Comparison of ENCODE assay signal across 8 cellular contexts in genomic region chr2:197599285-197599965, GRCh38.
DNase-seq lines count a peak whose midpoint lies in the region; ATAC-seq, FAIRE-seq and TF ChIP-seq lines count a peak whose summit lies in the region.

No MANE protein-coding gene starts in this region.

- H2AFZ ChIP-seq in OCI-LY3 (ENCODE audit: low read depth, low read length) (peak overlapping the region; percentile 92), GM12878 (ENCODE audit: control insufficient read depth, low read depth, low read length) (peak overlapping the region; percentile 67)

- RAD21 ChIA-PET in GM12878 (lab: Charles Lee; ENCODE audit: unreplicated experiment) = interaction anchor here (1.0 to 1.1 kb wide), 3 partner anchors 29 to 112 kb away, joined by 3 read pairs; partner anchors contain the start of gene MARS2

- WGBS in GM12878 (ENCODE audit: insufficient coverage, insufficient replicate concordance, low lambda C conversion rate, missing lambda C conversion rate) = 16% methylated on average over 11 of the region's 11 CpGs
- 48% methylated on average over 11 of the region's 11 CpGs for WGBS in urinary bladder

- SMC1A ChIA-PET in GM12878 (lab: Charles Lee; ENCODE audit: uncharacterized antibody, unreplicated experiment) = interaction anchor here (0.9 to 1.6 kb wide), 8 partner anchors 10 to 505 kb away, joined by 3 to 9 read pairs (median 4); no protein-coding TSS in a partner anchor

- H3K27me3 ChIP-seq in OCI-LY3 (ENCODE audit: low read depth, low read length) (peaks cover 14% of the 10 kb centered on the region; the same call in 1 of the 2 replicates), GM12878 (replicated peaks in 1 of 2; ENCODE audit: control insufficient read depth in 2 of 2, insufficient read depth in 2 of 2, low read length in 1 of 2) (no peaks in the 10 kb centered on the region)
- peaks cover 4% of the 10 kb centered on the region for H3K27me3 ChIP-seq in effector memory CD4-positive, alpha-beta T cell (replicated peaks; ENCODE audit: control insufficient read depth, insufficient read depth, low read length, poor library complexity, severe bottlenecking)

- TF ChIP-seq RAD21 in GM12878 (IDR thresholded peaks at IDR 0.05; ENCODE audit: insufficient read depth, low read depth, low read length) = peak; percentile 57

- peak; percentile 44 for FAIRE-seq in GM12878 (lab: Jason Lieb, UNC)

- H3K79me2 ChIP-seq in OCI-LY3 (ENCODE audit: low read length) = no peaks in the 10 kb centered on the region
- H3K79me2 ChIP-seq in GM12878 (ENCODE audit: control insufficient read depth, insufficient read depth, low read length) = no peaks in the 10 kb centered on the region

- peak overlapping the region; percentile 67 for H3K4me2 ChIP-seq in OCI-LY3 (ENCODE audit: low read length)
- no peak overlapping the region; the same call in 1 of the 2 replicates for H3K4me2 ChIP-seq in GM12878 (ENCODE audit: control insufficient read depth, insufficient read depth)

- peak; percentile 30 for DNase-seq in 8988T
- no peak for DNase-seq in GM12878 (ENCODE audit: low read depth, low spot score)
- no peak for DNase-seq in left lobe of liver (ENCODE audit: low spot score)
- DNase-seq in effector memory CD4-positive, alpha-beta T cell = no peak

- in situ Hi-C loops in GM12878 (cut with MboI) = no loop called here

- H3K36me3 ChIP-seq in OCI-LY3 (replicated peaks; ENCODE audit: low read depth, low read length) = no peaks in the 10 kb centered on the region
- H3K36me3 ChIP-seq in GM12878 (ENCODE audit: control insufficient read depth in 2 of 2, insufficient read depth in 2 of 2, low read length in 1 of 2) = no peaks in the 10 kb centered on the region
- H3K36me3 ChIP-seq in urinary bladder (ENCODE audit: insufficient read depth) = no peaks in the 10 kb centered on the region
- H3K36me3 ChIP-seq in effector memory CD4-positive, alpha-beta T cell (ENCODE audit: control insufficient read depth, insufficient read depth, low read length) = no peaks in the 10 kb centered on the region

- CTCF ChIA-PET in GM12878 (lab: Yijun Ruan, JAX) = interaction anchor here (0.5 to 1.3 kb wide), 6 partner anchors 15 to 646 kb away, joined by 3 to 5 read pairs (median 4); no protein-coding TSS in a partner anchor

- H3K9me3 ChIP-seq in OCI-LY3 (ENCODE audit: insufficient read depth, low read length) (no peaks in the 10 kb centered on the region), GM12878 (replicated peaks; ENCODE audit: control insufficient read depth, insufficient read depth, low read length) (no peaks in the 10 kb centered on the region; the same call in 2 of the 3 replicates)
- no peaks in the 10 kb centered on the region for H3K9me3 ChIP-seq in effector memory CD4-positive, alpha-beta T cell (ENCODE audit: control insufficient read depth, low read length)

- peaks cover 18% of the 10 kb centered on the region; the same call in 1 of the 2 replicates for H3K4me1 ChIP-seq in OCI-LY3 (ENCODE audit: low read length)
- peaks cover 6% of the 10 kb centered on the region for H3K4me1 ChIP-seq in GM12878 (ENCODE audit: control insufficient read depth, insufficient read depth, low read length)
- H3K4me1 ChIP-seq in urinary bladder (ENCODE audit: insufficient read depth) = no peaks in the 10 kb centered on the region
- H3K4me1 ChIP-seq in effector memory CD4-positive, alpha-beta T cell (ENCODE audit: control insufficient read depth, insufficient read depth, low read length, poor library complexity, severe bottlenecking) = no peaks in the 10 kb centered on the region

- peak overlapping the region; percentile 50 for H3K4me3 ChIP-seq in OCI-LY3 (ENCODE audit: low read length)
- no peak overlapping the region for H3K4me3 ChIP-seq in GM12878
- no peak overlapping the region for H3K4me3 ChIP-seq in urinary bladder (ENCODE audit: low read depth, low read length)
- H3K4me3 ChIP-seq in effector memory CD4-positive, alpha-beta T cell (ENCODE audit: insufficient read depth, low read depth, low read length, poor library complexity, severe bottlenecking) = no peak overlapping the region

- ATAC-seq in GM18502 (IDR thresholded peaks at IDR 0.05; ENCODE audit: poor library complexity, unreplicated experiment) = peak; percentile 86
- ATAC-seq in HG03103 (IDR thresholded peaks at IDR 0.05; ENCODE audit: low read depth, unreplicated experiment) = peak; percentile 70
- ATAC-seq in GM12878 = peak; percentile 84
- ATAC-seq in left lobe of liver = peak; percentile 98

- peak; percentile 30; the same call in 1 of the 2 replicates for TF ChIP-seq CTCF in OCI-LY3 (IDR thresholded peaks at IDR 0.05; ENCODE audit: low read depth, low read length)
- peak; percentile 22 to 52 (median 40); a peak in 3 of 6 replicates for TF ChIP-seq CTCF in GM12878 (IDR thresholded peaks at IDR 0.05 in 2 of 3, conservative IDR thresholded peaks at IDR 0.05 in 1 of 3; ENCODE audit: control insufficient read depth in 2 of 3, extremely low read depth in 1 of 3, insufficient read depth in 1 of 3, low read depth in 3 of 3, low read length in 3 of 3)

- H3K27ac ChIP-seq in OCI-LY3 (ENCODE audit: low read length) = no peak overlapping the region
- no peak overlapping the region for H3K27ac ChIP-seq in GM12878 (ENCODE audit: control insufficient read depth, insufficient read depth)
- peak overlapping the region; percentile 25 for H3K27ac ChIP-seq in urinary bladder (ENCODE audit: low read depth)
- H3K27ac ChIP-seq in effector memory CD4-positive, alpha-beta T cell (ENCODE audit: insufficient read depth, low read length, poor library complexity, severe bottlenecking) = no peak overlapping the region

- no peak for TF ChIP-seq EP300 in GM12878 (IDR thresholded peaks at IDR 0.05; ENCODE audit: borderline replicate concordance in 1 of 2, control insufficient read depth in 1 of 2, low read depth in 2 of 2, low read length in 2 of 2)

- BruUV-seq in GM12878 (replicated peaks; lab: Mats Ljungman, UMichigan) = no TSS peak

- H3K9ac ChIP-seq in OCI-LY3 (ENCODE audit: low read length) (peak overlapping the region; percentile 7; the same call in 1 of the 2 replicates), GM12878 (ENCODE audit: control insufficient read depth, insufficient read depth, low read length) (no peak overlapping the region)

- intact Hi-C loops in GM12878 (cut with micrococcal nuclease; ENCODE audit: unreplicated experiment) = no loop called here

- H4K20me1 ChIP-seq in OCI-LY3 (ENCODE audit: insufficient read depth, low read length) = no peaks in the 10 kb centered on the region
- no peaks in the 10 kb centered on the region for H4K20me1 ChIP-seq in GM12878 (ENCODE audit: control insufficient read depth, insufficient read depth)

- no peak for TF ChIP-seq POLR2A in GM12878 (IDR thresholded peaks at IDR 0.05; ENCODE audit: low read depth, low read length)

- POLR2A ChIA-PET in GM12878 (lab: Charles Lee) = no interaction called here

TF ChIP-seq in GM12878, 131 proteins besides CTCF, POLR2A, EP300 and RAD21:
- TF ChIP-seq HDGF (IDR thresholded peaks at IDR 0.05) (no peak), SMC3 (IDR thresholded peaks at IDR 0.05; ENCODE audit: borderline replicate concordance, low read length) (peak; percentile 41; the same call in 1 of the 2 replicates)
